8 cellular contexts compared by ENCODE assay signal in the genomic region with DNA sequence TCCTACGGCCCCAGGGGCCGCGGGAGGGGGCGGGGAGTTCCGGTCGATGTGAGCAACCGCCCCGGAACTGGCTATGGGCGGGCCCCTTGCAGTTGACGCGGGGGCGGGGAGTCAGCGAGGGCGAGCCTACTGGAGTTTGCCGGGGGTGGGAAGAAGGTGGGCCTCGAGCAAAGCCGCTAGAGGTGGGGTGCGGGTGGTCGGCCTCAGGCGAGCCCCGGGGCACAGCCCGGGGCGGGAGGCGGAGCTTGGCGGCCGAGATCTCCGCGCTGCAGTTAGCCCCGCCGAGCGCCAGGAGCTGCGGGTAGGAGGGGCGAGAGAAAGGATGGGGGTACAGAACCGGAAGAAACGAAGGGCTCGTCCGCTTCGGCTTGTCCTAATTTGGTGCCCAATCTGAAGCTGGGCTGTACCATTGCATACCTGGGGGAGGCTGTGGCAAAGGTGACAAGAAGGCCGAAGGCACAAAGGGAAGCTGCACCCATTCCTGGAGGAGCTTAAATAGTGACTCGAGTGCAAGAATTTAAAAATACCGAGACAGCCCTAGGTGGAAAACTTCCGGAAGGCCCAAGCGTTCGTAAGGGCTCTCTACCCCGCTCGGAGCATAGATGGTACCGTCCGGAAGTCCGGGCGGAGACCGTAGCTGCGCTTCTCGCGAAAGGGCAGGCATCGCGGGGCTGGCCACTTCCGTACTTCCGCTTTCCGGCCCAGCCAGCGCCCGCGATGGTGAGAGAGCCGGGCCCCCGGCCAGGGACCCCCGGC. TPM values are rescaled to one million over a fixed set of nuclear protein-coding genes. Genes with fewer than 3 reads are reported as not detected.
A peak's percentile ranks its signal among the peaks of the same experiment; 100 is the strongest.
DNase-seq lines count a peak whose midpoint lies in the region; ATAC-seq, FAIRE-seq and TF ChIP-seq lines count a peak whose summit lies in the region.

TSS of gene ARPC4 (plus strand) at position 678 of the 756 bp plus-strand sequence. CDS start at position 718, 40 bp downstream.
A gene with protein sequence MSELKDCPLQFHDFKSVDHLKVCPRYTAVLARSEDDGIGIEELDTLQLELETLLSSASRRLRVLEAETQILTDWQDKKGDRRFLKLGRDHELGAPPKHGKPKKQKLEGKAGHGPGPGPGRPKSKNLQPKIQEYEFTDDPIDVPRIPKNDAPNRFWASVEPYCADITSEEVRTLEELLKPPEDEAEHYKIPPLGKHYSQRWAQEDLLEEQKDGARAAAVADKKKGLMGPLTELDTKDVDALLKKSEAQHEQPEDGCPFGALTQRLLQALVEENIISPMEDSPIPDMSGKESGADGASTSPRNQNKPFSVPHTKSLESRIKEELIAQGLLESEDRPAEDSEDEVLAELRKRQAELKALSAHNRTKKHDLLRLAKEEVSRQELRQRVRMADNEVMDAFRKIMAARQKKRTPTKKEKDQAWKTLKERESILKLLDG (minus strand): TSS at position 69 of the 756 bp plus-strand sequence. CDS start 1,007 bp downstream, outside the sequence.

- intact Hi-C loops in T-helper 2 cell treated with Interferon-gamma antibody and Interleukin-4, amounts not matched to agents 100 ng/mL and 5 ng/mL, for 36 hours (cut with micrococcal nuclease) = loop anchor here (1.0 to 5.0 kb wide), 12 partner anchors 23 to 529 kb away; partner anchors contain the start of genes BRPF1, CAMK1, CRELD1 and FANCD2

- H3K36me3 ChIP-seq in right atrium auricular region = peaks cover 29% of the 10 kb centered on the region

- peak within 1 kb of the TSS; percentile 96 to 99 for H3K27ac ChIP-seq in right atrium auricular region

- ATAC-seq in HG02973 (IDR thresholded peaks at IDR 0.05; ENCODE audit: unreplicated experiment) = peak; percentile 84

- FAIRE-seq in GM18507 (lab: Jason Lieb, UNC) = peak; percentile 92
- FAIRE-seq in urothelium cell line (lab: Jason Lieb, UNC) = no peak

- peak within 1 kb of the TSS; percentile 92 to 99 for H3K4me3 ChIP-seq in right atrium auricular region

- H3K4me1 ChIP-seq in right atrium auricular region = peaks cover 0 to 35% of the 10 kb centered on the region in 2 donors

- DNase-seq in GM18507 (ENCODE audit: extremely low spot score, insufficient read length, low read depth) (peak; percentile 77), NCI-H1930 (lab: John Stamatoyannopoulos, UW) (peak; percentile 74 to 85), anterior cingulate cortex (lab: John Stamatoyannopoulos, UW) (peak; percentile 79 to 98 (median 93)), right atrium auricular region (ENCODE audit: low spot score) (peak; percentile 93), pulmonary artery endothelial cell (ENCODE audit: low read depth, low spot score) (peak; percentile 85), urothelium cell line (ENCODE audit: low spot score) (peak; percentile 96)

- H3K9me3 ChIP-seq in right atrium auricular region = no peaks in the 10 kb centered on the region

- TF ChIP-seq CTCF in right atrium auricular region (IDR thresholded peaks at IDR 0.05) = no peak

- no peaks in the 10 kb centered on the region for H3K27me3 ChIP-seq in right atrium auricular region

RNA-seq across cellular contexts. Expression of gene ARPC4, which starts in this region (rescaled TPM):
- 295 and 297 TPM in 2 replicates for total RNA-seq in T-helper 2 cell treated with Interferon-gamma antibody and Interleukin-4, amounts not matched to agents 100 ng/mL and 5 ng/mL, for 36 hours
- total RNA-seq in right atrium auricular region (10 to 100 TPM; 69.0 to 89.6 TPM), pulmonary artery endothelial cell (287 and 389 TPM in 2 replicates)

RNA-seq across cellular contexts. Expression of the second gene that starts in this region (rescaled TPM):
- 84.3 and 85.7 TPM in 2 replicates for total RNA-seq in T-helper 2 cell treated with Interferon-gamma antibody and Interleukin-4, amounts not matched to agents 100 ng/mL and 5 ng/mL, for 36 hours
- 10 to 100 TPM; 43.6 to 57.3 TPM for total RNA-seq in right atrium auricular region
- 30.2 and 37.3 TPM in 2 replicates for total RNA-seq in pulmonary artery endothelial cell

Comparison
In these comparisons a context has a peak if more than half of its experiments do, and no peak if none do; other contexts are left out.
1. Peak in every context shown above with its lines: DNase-seq, ATAC-seq, H3K4me3 ChIP-seq and H3K27ac ChIP-seq.